11 cellular contexts compared by ENCODE assay signal in genomic region chr5:172035039-172035438, GRCh38. TPM values are rescaled to one million over a fixed set of nuclear protein-coding genes. Genes with fewer than 3 reads are reported as not detected.
DNase-seq lines count a peak whose midpoint lies in the region; ATAC-seq and TF ChIP-seq lines count a peak whose summit lies in the region.
"Had no signal": no experiment of that assay in that cellular context is flagged by ENCODE, and none has a peak within 500 bp of the region (broad histone marks: within the 10 kb centered on the region; RNA-seq: fewer than 3 reads in every experiment).

No MANE protein-coding gene starts in this region.

- H3K4me1 ChIP-seq in lower lobe of right lung: peaks cover 3% of the 10 kb centered on the region
- H3K4me1 ChIP-seq in testis: no peaks in the 10 kb centered on the region

- H3K4me3 ChIP-seq in epithelial cell of esophagus (ENCODE audit: low read length): no peak overlapping the region
- no peak overlapping the region for H3K4me3 ChIP-seq in lower lobe of right lung
- no peak overlapping the region for H3K4me3 ChIP-seq in testis
- H3K4me3 ChIP-seq: gastrocnemius medialis, thoracic aorta had no signal

- WGBS in testis, 2 donors: 58 to 71% methylated on average over 2 of the region's 2 CpGs

- no peaks in the 10 kb centered on the region for H3K27me3 ChIP-seq in lower lobe of right lung (ENCODE audit: low read depth)
- H3K27me3 ChIP-seq in testis: no peaks in the 10 kb centered on the region
- H3K27me3 ChIP-seq: gastrocnemius medialis had no signal

- peak; percentile 79 for ATAC-seq in GM18519 (IDR thresholded peaks at IDR 0.05; ENCODE audit: low FRiP score, unreplicated experiment)
- ATAC-seq in HG03103 (IDR thresholded peaks at IDR 0.05; ENCODE audit: low read depth, unreplicated experiment): peak; percentile 66
- ATAC-seq in lower lobe of right lung: no peak
- ATAC-seq: activated CD4-positive, CD25-positive, alpha-beta regulatory T cell treated with anti-CD3 and anti-CD28 coated beads, Interleukin-2, amount 50 U/mL, for 24 hours; gastrocnemius medialis had no signal

- DNase-seq in GM20000 (ENCODE audit: low spot score): peak; percentile 56
- peak; percentile 63 for DNase-seq in epithelial cell of esophagus (ENCODE audit: low read depth)
- DNase-seq in lower lobe of right lung: no peak
- no peak for DNase-seq in midbrain (lab: John Stamatoyannopoulos, UW)
- no peak for DNase-seq in testis
- DNase-seq: central memory CD4-positive, alpha-beta T cell; gastrocnemius medialis had no signal

- no peak overlapping the region for H3K27ac ChIP-seq in lower lobe of right lung
- H3K27ac ChIP-seq in testis: no peak overlapping the region
- H3K27ac ChIP-seq: gastrocnemius medialis, thoracic aorta had no signal

- TF ChIP-seq POLR2A in testis (IDR thresholded peaks at IDR 0.05): no peak

- no peaks in the 10 kb centered on the region for H3K9me3 ChIP-seq in lower lobe of right lung
- no peaks in the 10 kb centered on the region for H3K9me3 ChIP-seq in testis
- H3K9me3 ChIP-seq: gastrocnemius medialis, thoracic aorta had no signal

- H3K36me3 ChIP-seq in lower lobe of right lung (no peaks in the 10 kb centered on the region), testis (ENCODE audit: low read depth, missing control alignments) (no peaks in the 10 kb centered on the region)
- H3K36me3 ChIP-seq: gastrocnemius medialis, thoracic aorta had no signal

- TF ChIP-seq CTCF in GM20000 (IDR thresholded peaks at IDR 0.05; ENCODE audit: extremely low read depth, missing control alignments): no peak
- no peak for TF ChIP-seq CTCF in epithelial cell of esophagus (IDR thresholded peaks at IDR 0.05; ENCODE audit: insufficient read depth, low read depth, low read length, missing control alignments)
- TF ChIP-seq CTCF in lower lobe of right lung (IDR thresholded peaks at IDR 0.05): no peak
- no peak for TF ChIP-seq CTCF in testis (IDR thresholded peaks at IDR 0.05)

- intact Hi-C loops in lower lobe of right lung (cut with DNase I) (no loop called here), testis (cut with DNase I; ENCODE audit: low total_unique reads) (no loop called here)

RNA-seq across cellular contexts. Expression of gene FBXW11, which starts 28.6 kb away (rescaled TPM):
- total RNA-seq in lower lobe of right lung (52.8 TPM), testis (10 to 100 TPM; 60.6 to 61.8 TPM)
- polyA plus RNA-seq in testis (ENCODE audit: insufficient read depth, low read depth, low replicate concordance): 46.3 TPM

Comparison
In these comparisons a context has a peak if more than half of its experiments do, and no peak if none do; other contexts are left out.
1. ATAC-seq: peak in GM18519 (single experiment) and HG03103 (single experiment); none in lower lobe of right lung (0 of 2).
2. DNase-seq: peak in GM20000 (single experiment) and epithelial cell of esophagus (single experiment); none in lower lobe of right lung (single experiment), midbrain (single experiment) and testis (single experiment).